ENCODE assay signal across 8 cellular contexts in the genomic region with DNA sequence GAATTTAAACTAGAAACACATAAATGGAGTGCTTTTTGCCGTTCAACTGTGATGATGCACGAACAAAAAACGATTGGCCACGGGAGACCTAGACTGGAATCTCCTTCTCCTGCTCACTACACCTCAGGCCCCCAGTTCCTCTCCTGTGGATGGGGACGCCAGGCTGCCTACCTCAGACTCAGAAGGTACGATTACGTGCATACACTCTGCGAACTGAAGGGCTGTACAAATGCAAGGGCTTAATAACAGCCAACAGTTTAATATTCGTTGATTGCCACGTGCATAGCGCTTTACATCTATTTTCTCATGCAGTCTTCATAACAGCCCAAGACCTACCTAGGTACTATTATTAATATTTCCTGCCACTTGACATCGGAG.
DNase-seq lines count a peak whose midpoint lies in the region; ATAC-seq and TF ChIP-seq lines count a peak whose summit lies in the region.

No MANE protein-coding gene starts in this region.

- H3K4me3 Mint-ChIP-seq in central memory CD8-positive, alpha-beta T cell, result peak overlapping the region; percentile 87

- H3K9me3 Mint-ChIP-seq in central memory CD8-positive, alpha-beta T cell, result no peaks in the 10 kb centered on the region

- H3K27ac Mint-ChIP-seq in central memory CD8-positive, alpha-beta T cell (ENCODE audit: low read depth), result peak overlapping the region; percentile 49

- peaks cover 8% of the 10 kb centered on the region for H3K36me3 Mint-ChIP-seq in central memory CD8-positive, alpha-beta T cell (ENCODE audit: insufficient read depth)

- H3K27me3 Mint-ChIP-seq in central memory CD8-positive, alpha-beta T cell, result no peaks in the 10 kb centered on the region

- peak overlapping the region; percentile 87 for H3K27ac ChIP-seq in muscle layer of colon (ENCODE audit: low read depth, low read length)

- no peak for TF ChIP-seq CTCF in LNCaP clone FGC (IDR thresholded peaks at IDR 0.05; ENCODE audit: control insufficient read depth, extremely low read depth, insufficient read depth)

- DNase-seq in Ammon's horn (ENCODE audit: low spot score) (peak; percentile 31), LNCaP clone FGC (ENCODE audit: low read depth) (no peak), NCI-H2029 (lab: John Stamatoyannopoulos, UW) (no peak), glomerular visceral epithelial cell (ENCODE audit: extremely low spot score) (no peak)
- no peak for DNase-seq in central memory CD8-positive, alpha-beta T cell (ENCODE audit: low spot score in 2 of 2)

- ATAC-seq in central memory CD8-positive, alpha-beta T cell (replicated peaks; ENCODE audit: extremely low read depth, poor library complexity, severe bottlenecking), result no peak
- ATAC-seq in GM18861 (IDR thresholded peaks at IDR 0.05; ENCODE audit: unreplicated experiment), result no peak
- no peak for ATAC-seq in HG03469 (IDR thresholded peaks at IDR 0.05; ENCODE audit: unreplicated experiment)

- peaks cover 20% of the 10 kb centered on the region for H3K4me1 Mint-ChIP-seq in central memory CD8-positive, alpha-beta T cell

- no peaks in the 10 kb centered on the region for H3K9me3 ChIP-seq in muscle layer of colon (ENCODE audit: low read length)

- H3K4me3 ChIP-seq in LNCaP clone FGC (ENCODE audit: low read depth, low read length), result peak overlapping the region; percentile 81
- H3K4me3 ChIP-seq in muscle layer of colon (ENCODE audit: low read depth in 1 of 2, low read length in 2 of 2), result peak overlapping the region; percentile 62 to 77

- H3K4me1 ChIP-seq in muscle layer of colon (ENCODE audit: insufficient read depth, low read length), result peaks cover 9% of the 10 kb centered on the region

- H3K9ac ChIP-seq in muscle layer of colon (ENCODE audit: low read length), result no peak overlapping the region

- H3K27me3 ChIP-seq in muscle layer of colon (ENCODE audit: control insufficient read depth in 1 of 2, insufficient read depth in 2 of 2, low read length in 2 of 2), result no peaks in the 10 kb centered on the region

- no peaks in the 10 kb centered on the region for H3K36me3 ChIP-seq in muscle layer of colon (ENCODE audit: insufficient read depth, low read length)
